In genomic region chr4:152535903-152536544, GRCh38 we compare ENCODE assay signal across 8 cellular contexts. TPM values are rescaled to one million over a fixed set of nuclear protein-coding genes. Genes with fewer than 3 reads are reported as not detected.
DNase-seq lines count a peak whose midpoint lies in the region; ATAC-seq lines count a peak whose summit lies in the region.

TSS of gene FBXW7 (minus strand) at chr4:152536092. CDS start at chr4:152411803, 124,289 bp downstream.

- ATAC-seq in GM19328 (IDR thresholded peaks at IDR 0.05; ENCODE audit: unreplicated experiment) = peak; percentile 85
- ATAC-seq in HG03520 (IDR thresholded peaks at IDR 0.05; ENCODE audit: unreplicated experiment) = peak; percentile 84
- ATAC-seq in left lobe of liver = peak; percentile 93

- H3K4me1 ChIP-seq in BLaER1 = peaks cover 53% of the 10 kb centered on the region

- H3K4me1 Mint-ChIP-seq in activated CD4-positive, alpha-beta T cell treated with anti-CD3 and anti-CD28 coated beads, Interleukin-2, amount 10 ng/mL, durations not matched to agents 7 days and 5 days = peaks cover 46% of the 10 kb centered on the region

- peaks cover 61% of the 10 kb centered on the region for H4K20me1 ChIP-seq in BLaER1

- peaks cover 25% of the 10 kb centered on the region for H3K36me3 ChIP-seq in BLaER1

- H3K27ac ChIP-seq in BLaER1 = peak within 1 kb of the TSS; percentile 93

- H3K27me3 Mint-ChIP-seq in activated CD4-positive, alpha-beta T cell treated with anti-CD3 and anti-CD28 coated beads, Interleukin-2, amount 10 ng/mL, durations not matched to agents 7 days and 5 days = no peaks in the 10 kb centered on the region

- peak within 1 kb of the TSS; percentile 83 for H3K4me3 Mint-ChIP-seq in activated CD4-positive, alpha-beta T cell treated with anti-CD3 and anti-CD28 coated beads, Interleukin-2, amount 10 ng/mL, durations not matched to agents 7 days and 5 days

- DNase-seq in NCI-H69 (lab: John Stamatoyannopoulos, UW) = peak; percentile 98
- peak; percentile 99 for DNase-seq in activated CD4-positive, alpha-beta T cell treated with anti-CD3 and anti-CD28 coated beads, Interleukin-2, amount 10 ng/mL, durations not matched to agents 7 days and 5 days
- DNase-seq in cortex of kidney (lab: John Stamatoyannopoulos, UW) = peak; percentile 95
- peak; percentile 99 for DNase-seq in left lobe of liver (ENCODE audit: low spot score)
- DNase-seq in stimulated activated CD4-positive, alpha-beta T cell treated with anti-CD3 and anti-CD28 coated beads, Interleukin-2, amount 100 ng/mL, for 4 hours (ENCODE audit: low read depth) = peak; percentile 100

- POLR2A ChIA-PET in activated CD4-positive, alpha-beta T cell treated with anti-CD3 and anti-CD28 coated beads, Interleukin-2, amount 10 ng/mL, durations not matched to agents 7 days and 5 days (lab: Charles Lee) = interaction anchor here (0.5 to 3.2 kb wide), 4 partner anchors 10 to 119 kb away, joined by 3 to 22 read pairs (median 4); no protein-coding TSS in a partner anchor

- H3K9me3 ChIP-seq in BLaER1 = peaks cover 20% of the 10 kb centered on the region

- CTCF ChIA-PET in activated CD4-positive, alpha-beta T cell treated with anti-CD3 and anti-CD28 coated beads, Interleukin-2, amount 10 ng/mL, durations not matched to agents 7 days and 5 days (lab: Charles Lee) = interaction anchor here (0.7 to 3.0 kb wide), 8 partner anchors 9 to 37 kb away, joined by 3 to 10 read pairs (median 5); no protein-coding TSS in a partner anchor

- H3K36me3 Mint-ChIP-seq in activated CD4-positive, alpha-beta T cell treated with anti-CD3 and anti-CD28 coated beads, Interleukin-2, amount 10 ng/mL, durations not matched to agents 7 days and 5 days (ENCODE audit: low read depth) = peaks cover 45% of the 10 kb centered on the region

- peak within 1 kb of the TSS; percentile 98 for H3K4me3 ChIP-seq in BLaER1

- H3K9ac ChIP-seq in BLaER1 = peak within 1 kb of the TSS; percentile 94

- H3K27me3 ChIP-seq in BLaER1 = no peaks in the 10 kb centered on the region

- peak within 1 kb of the TSS; percentile 97 for H3K4me2 ChIP-seq in BLaER1

- peak within 1 kb of the TSS; percentile 99 for H3K27ac Mint-ChIP-seq in activated CD4-positive, alpha-beta T cell treated with anti-CD3 and anti-CD28 coated beads, Interleukin-2, amount 10 ng/mL, durations not matched to agents 7 days and 5 days

- no peaks in the 10 kb centered on the region for H3K9me3 Mint-ChIP-seq in activated CD4-positive, alpha-beta T cell treated with anti-CD3 and anti-CD28 coated beads, Interleukin-2, amount 10 ng/mL, durations not matched to agents 7 days and 5 days

RNA-seq across cellular contexts. Expression of gene FBXW7, which starts in this region (rescaled TPM):
- 10 to 100 TPM; 49.4 to 52.2 TPM for total RNA-seq in activated CD4-positive, alpha-beta T cell treated with anti-CD3 and anti-CD28 coated beads, Interleukin-2, amount 10 ng/mL, durations not matched to agents 7 days and 5 days
- total RNA-seq in left lobe of liver = 12.2 TPM

Comparison
In these comparisons a context has a peak if more than half of its experiments do, and no peak if none do; other contexts are left out.
1. Peak in every context shown above with its lines: DNase-seq, ATAC-seq, H3K4me3 ChIP-seq and H3K27ac ChIP-seq.